ENCODE assay signal across 8 cellular contexts in genomic region chr11:72102946-72103753, GRCh38.
A peak's percentile ranks its signal among the peaks of the same experiment; 100 is the strongest.
DNase-seq lines count a peak whose midpoint lies in the region; ATAC-seq and TF ChIP-seq lines count a peak whose summit lies in the region.

LAMTOR1 (minus strand) TSS chr11:72103297; CDS start chr11:72103224, 73 bp downstream.

- peak; percentile 97 for DNase-seq in AG09319 (ENCODE audit: extremely low read depth, low read depth)
- DNase-seq in NCI-H446 treated with DMSO at 0.1 percent for 48 hours (lab: John Stamatoyannopoulos, UW) = peak; percentile 98
- DNase-seq in cerebellar cortex (ENCODE audit: low spot score) = peak; percentile 99
- peak; percentile 99 for DNase-seq in islet precursor cell
- DNase-seq in stimulated activated CD4-positive, alpha-beta T cell treated with anti-CD3 and anti-CD28 coated beads, Interleukin-12 subunit alpha, Interleukin-12 subunit beta, amount 100 ng/mL, for 48 hours (ENCODE audit: low read depth in 2 of 3, low spot score in 1 of 3) = peak; percentile 97 to 99 (median 98)

- ATAC-seq in GM19025 (IDR thresholded peaks at IDR 0.05; ENCODE audit: low read depth, unreplicated experiment) = peak; percentile 96
- peak; percentile 85 for ATAC-seq in HG03342 (IDR thresholded peaks at IDR 0.05; ENCODE audit: unreplicated experiment)
- peak; percentile 96 to 97 for ATAC-seq in activated CD4-positive, CD25-positive, alpha-beta regulatory T cell treated with anti-CD3 and anti-CD28 coated beads, Interleukin-2, amount 50 U/mL, for 24 hours

- TF ChIP-seq CTCF in AG09319 (IDR thresholded peaks at IDR 0.05; ENCODE audit: low read depth, low read length) = peak; percentile 25

Comparison
In these comparisons a context has a peak if more than half of its experiments do, and no peak if none do; other contexts are left out.
1. Peak in every context shown above with its lines: DNase-seq and ATAC-seq.